Comparison of ENCODE assay signal across 16 cellular contexts in genomic region chr4:168600796-168601583, GRCh38.
"Had no signal": no experiment of that assay in that cellular context is flagged by ENCODE, and none has a peak within 500 bp of the region (broad histone marks: within the 10 kb centered on the region; RNA-seq: fewer than 3 reads in every experiment).

No MANE protein-coding gene starts in this region.

- H3K36me3 Mint-ChIP-seq: memory B cell; naive thymus-derived CD4-positive, alpha-beta T cell had no signal

- H3K27ac Mint-ChIP-seq: effector memory CD8-positive, alpha-beta T cell; memory B cell; naive thymus-derived CD4-positive, alpha-beta T cell; stimulated activated naive CD8-positive, alpha-beta T cell treated with anti-CD3 and anti-CD28 coated beads, Interleukin-15, Interleukin-2, amounts not matched to agents 100 ng/mL and 50 ng/mL, for 24 hours had no signal

- H3K9me3 Mint-ChIP-seq: effector memory CD8-positive, alpha-beta T cell; memory B cell; naive thymus-derived CD4-positive, alpha-beta T cell; stimulated activated naive CD8-positive, alpha-beta T cell treated with anti-CD3 and anti-CD28 coated beads, Interleukin-15, Interleukin-2, amounts not matched to agents 100 ng/mL and 50 ng/mL, for 24 hours had no signal

- ATAC-seq: effector memory CD8-positive, alpha-beta T cell; left lung; mucosa of descending colon; naive thymus-derived CD4-positive, alpha-beta T cell had no signal

- H3K36me3 ChIP-seq: left lung, neutrophil, suprapubic skin, upper lobe of left lung had no signal

- DNase-seq: activated CD4-positive, alpha-beta T cell treated with anti-CD3 and anti-CD28 coated beads, Interleukin-2, amount 50 U/mL, for 1 hour; activated CD8-positive, alpha-beta memory T cell treated with anti-CD3 and anti-CD28 coated beads for 24 hours; activated naive CD4-positive, alpha-beta T cell; aorta; dermis blood vessel endothelial cell; effector memory CD8-positive, alpha-beta T cell; left lung; mucosa of descending colon; naive thymus-derived CD4-positive, alpha-beta T cell; retina; T-helper 9 cell; upper lobe of left lung had no signal

- H3K27ac ChIP-seq: left lung, neutrophil, suprapubic skin, upper lobe of left lung had no signal

- H3K4me3 ChIP-seq: left lung, mucosa of descending colon, suprapubic skin, upper lobe of left lung had no signal

- H3K4me1 Mint-ChIP-seq: memory B cell; naive thymus-derived CD4-positive, alpha-beta T cell had no signal

- H3K27me3 ChIP-seq: left lung, neutrophil, suprapubic skin, upper lobe of left lung had no signal

- H3K4me3 Mint-ChIP-seq: effector memory CD8-positive, alpha-beta T cell; memory B cell; naive thymus-derived CD4-positive, alpha-beta T cell; stimulated activated naive CD8-positive, alpha-beta T cell treated with anti-CD3 and anti-CD28 coated beads, Interleukin-15, Interleukin-2, amounts not matched to agents 100 ng/mL and 50 ng/mL, for 24 hours had no signal

- H3K9me3 ChIP-seq: left lung, mucosa of descending colon, neutrophil, suprapubic skin, upper lobe of left lung had no signal

- H3K4me1 ChIP-seq: left lung, upper lobe of left lung had no signal
